Comparison of ENCODE assay signal across 25 cellular contexts in genomic region chr3:63471781-63472180, GRCh38.
A peak's percentile ranks its signal among the peaks of the same experiment; 100 is the strongest.
DNase-seq lines count a peak whose midpoint lies in the region; ATAC-seq, FAIRE-seq and TF ChIP-seq lines count a peak whose summit lies in the region.
"Had no signal": no experiment of that assay in that cellular context is flagged by ENCODE, and none has a peak within 500 bp of the region (broad histone marks: within the 10 kb centered on the region; RNA-seq: fewer than 3 reads in every experiment).

No MANE protein-coding gene starts in this region.

- H3K9me3 ChIP-seq in testis (no peaks in the 10 kb centered on the region), HepG2 (ENCODE audit: low read length) (no peaks in the 10 kb centered on the region)
- H3K9me3 ChIP-seq: BE2C, BLaER1 had no signal

- POLR2A ChIA-PET in HepG2 (lab: Yijun Ruan, JAX) = no interaction called here

- peak in 41 of 42 donors; percentile 32 to 89 (median 69) for DNase-seq in head of caudate nucleus
- DNase-seq in putamen (ENCODE audit: low spot score) = peak; percentile 81
- DNase-seq in testis = no peak
- DNase-seq in HepG2 (ENCODE audit: low spot score) = no peak
- DNase-seq in stimulated activated CD8-positive, alpha-beta memory T cell treated with anti-CD3 and anti-CD28 coated beads, Interleukin-4, amount 100 ng/mL, for 48 hours = no peak
- DNase-seq: 8988T; ACHN; BE2C; C1 segment of cervical spinal cord; CD4-positive, alpha-beta memory T cell; CD4-positive, CD25-positive, alpha-beta regulatory T cell; CD8-positive, alpha-beta memory T cell; COR-L47; DMS 273 treated with DMSO at 0.1 percent for 48 hours; DMS153; DMS53; DMS79; DND-41; EL; GDM1 had no signal

- WGBS in testis, 2 donors = 78 to 79% methylated on average over 5 of the region's 5 CpGs
- 30% methylated on average over 2 of the region's 5 CpGs for WGBS in HepG2 (ENCODE audit: low lambda C conversion rate)

- FAIRE-seq in HepG2 (lab: Jason Lieb, UNC) = no peak
- FAIRE-seq: A204.1, GM12878, GM12892, GM18507 had no signal

- H3K4me3 ChIP-seq in testis = no peak overlapping the region
- no peak overlapping the region for H3K4me3 ChIP-seq in HepG2 (replicated peaks in 1 of 3; ENCODE audit: insufficient read depth in 1 of 3, low read depth in 2 of 3, low read length in 3 of 3)
- H3K4me3 ChIP-seq: BLaER1, GM12878 had no signal

- no peaks in the 10 kb centered on the region for H4K20me1 ChIP-seq in HepG2 (ENCODE audit: insufficient read depth, low read length)
- H4K20me1 ChIP-seq: BLaER1 had no signal

- TF ChIP-seq EP300 in HepG2 (IDR thresholded peaks at IDR 0.05; ENCODE audit: low read depth in 2 of 2, low read length in 2 of 2) = no peak
- TF ChIP-seq EP300 in HepG2 (CRISPR knock-in tag; IDR thresholded peaks at IDR 0.05; ENCODE audit: borderline replicate concordance) = no peak

- TF ChIP-seq RAD21 in HepG2 (CRISPR knock-in tag; IDR thresholded peaks at IDR 0.05) = no peak

- no peak overlapping the region for H2AFZ ChIP-seq in HepG2 (ENCODE audit: low read length)

- BruUV-seq in HepG2 (replicated peaks; lab: Mats Ljungman, UMichigan) = no TSS peak

- H3K27ac ChIP-seq in testis = no peak overlapping the region
- no peak overlapping the region for H3K27ac ChIP-seq in HepG2 (ENCODE audit: extremely low read length, insufficient read depth, low read length)
- H3K27ac ChIP-seq: BLaER1 had no signal

- TF ChIP-seq POLR2A in testis (IDR thresholded peaks at IDR 0.05) (no peak), HepG2 (IDR thresholded peaks at IDR 0.05; ENCODE audit: insufficient read depth in 1 of 2, low read depth in 2 of 2, low read length in 2 of 2) (no peak)

- H3K36me3 ChIP-seq in testis (ENCODE audit: low read depth, missing control alignments) (no peaks in the 10 kb centered on the region), HepG2 (replicated peaks in 1 of 2; ENCODE audit: control insufficient read depth in 1 of 2, insufficient read depth in 2 of 2, low read length in 2 of 2) (no peaks in the 10 kb centered on the region)
- H3K36me3 ChIP-seq: BE2C, BLaER1 had no signal

- H3K9ac ChIP-seq in HepG2 (ENCODE audit: insufficient read depth, low read depth, low read length) = no peak overlapping the region
- H3K9ac ChIP-seq: BLaER1 had no signal

- TF ChIP-seq CTCF in testis (IDR thresholded peaks at IDR 0.05) (no peak), HepG2 (CRISPR knock-in tag; IDR thresholded peaks at IDR 0.05) (no peak)

- CTCF ChIA-PET in HepG2 (lab: Yijun Ruan, JAX; ENCODE audit: low intra/inter-chr PET ratio, low total read pairs) = no interaction called here

- no peak overlapping the region for H3K4me2 ChIP-seq in HepG2 (ENCODE audit: low read depth, low read length)
- H3K4me2 ChIP-seq: BLaER1 had no signal

- intact Hi-C loops in head of caudate nucleus (cut with DNase I) = no loop called here
- intact Hi-C loops in testis (cut with DNase I; ENCODE audit: low total_unique reads) = no loop called here
- intact Hi-C loops in HepG2 (cut with micrococcal nuclease; ENCODE audit: unreplicated experiment) = no loop called here

- no peak for ATAC-seq in HepG2
- ATAC-seq: GM12878 had no signal

- H3K27me3 ChIP-seq in testis = no peaks in the 10 kb centered on the region
- 0 out of 5 replicates have a peak, but pooled peaks cover 0 to 1% of the 10 kb centered on the region in 2 experiments for H3K27me3 ChIP-seq in HepG2 (ENCODE audit: control insufficient read depth in 1 of 2, insufficient read depth in 2 of 2, low read length in 2 of 2)
- H3K27me3 ChIP-seq: BLaER1 had no signal

- H3K4me1 ChIP-seq in testis (no peaks in the 10 kb centered on the region), HepG2 (ENCODE audit: insufficient read depth, low read length) (no peaks in the 10 kb centered on the region)
- H3K4me1 ChIP-seq: BE2C, BLaER1 had no signal

- H3K79me2 ChIP-seq in HepG2 (ENCODE audit: insufficient read depth, low read length) = no peaks in the 10 kb centered on the region

- in situ Hi-C loops in HepG2 (cut with HindIII; ENCODE audit: extremely low pct_ligation_motif_present, low pct_unique_long_range_greater_than_20kb) = no loop called here

TF ChIP-seq in HepG2, 621 proteins besides CTCF, POLR2A, EP300 and RAD21:
- TF ChIP-seq ZNF674 (CRISPR knock-in tag; IDR thresholded peaks at IDR 0.05; ENCODE audit: low read depth) (no peak), DPF2 (CRISPR knock-in tag; IDR thresholded peaks at IDR 0.05; ENCODE audit: borderline replicate concordance, low read depth) (no peak), ZBTB39 (CRISPR knock-in tag; IDR thresholded peaks at IDR 0.05) (no peak), ZNF619 (CRISPR knock-in tag; IDR thresholded peaks at IDR 0.05) (no peak), ZNF335 (CRISPR knock-in tag; IDR thresholded peaks at IDR 0.05) (no peak)
- TF ChIP-seq, protein P1, sequence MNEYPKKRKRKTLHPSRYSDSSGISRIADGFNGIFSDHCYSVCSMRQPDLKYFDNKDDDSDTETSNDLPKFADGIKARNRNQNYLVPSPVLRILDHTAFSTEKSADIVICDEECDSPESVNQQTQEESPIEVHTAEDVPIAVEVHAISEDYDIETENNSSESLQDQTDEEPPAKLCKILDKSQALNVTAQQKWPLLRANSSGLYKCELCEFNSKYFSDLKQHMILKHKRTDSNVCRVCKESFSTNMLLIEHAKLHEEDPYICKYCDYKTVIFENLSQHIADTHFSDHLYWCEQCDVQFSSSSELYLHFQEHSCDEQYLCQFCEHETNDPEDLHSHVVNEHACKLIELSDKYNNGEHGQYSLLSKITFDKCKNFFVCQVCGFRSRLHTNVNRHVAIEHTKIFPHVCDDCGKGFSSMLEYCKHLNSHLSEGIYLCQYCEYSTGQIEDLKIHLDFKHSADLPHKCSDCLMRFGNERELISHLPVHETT (CRISPR knock-in tag; conservative IDR thresholded peaks at IDR 0.05) = no peak

Comparison
In these comparisons a context has a peak if more than half of its experiments do, and no peak if none do; other contexts are left out.
1. DNase-seq: peak in head of caudate nucleus (41 of 42) and putamen (single experiment); none in testis (single experiment), HepG2 (single experiment) and stimulated activated CD8-positive, alpha-beta memory T cell treated with anti-CD3 and anti-CD28 coated beads, Interleukin-4, amount 100 ng/mL, for 48 hours (single experiment).